In the genomic region with DNA sequence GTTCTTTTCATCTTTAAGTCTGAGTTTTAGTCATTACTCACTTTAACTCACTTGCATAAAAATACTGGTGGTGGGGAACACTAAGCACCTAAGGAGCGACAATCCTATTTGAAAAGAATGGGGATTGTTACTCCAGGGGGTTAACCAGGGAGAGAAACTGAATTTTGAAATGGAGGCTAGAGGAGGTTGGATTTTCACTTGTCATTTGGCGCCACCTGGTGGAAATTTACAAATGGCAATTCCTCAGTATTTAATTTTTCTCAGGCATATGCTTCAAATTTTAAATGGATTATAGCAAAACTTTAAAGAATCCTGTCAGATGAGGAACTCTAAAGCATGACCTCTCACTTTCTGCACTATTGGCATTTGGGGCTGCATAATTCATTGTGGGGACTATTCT, we compare ENCODE assay signal across 8 cellular contexts.
DNase-seq lines count a peak whose midpoint lies in the region.

No MANE protein-coding gene starts in this region.

- DNase-seq in NCI-H2081 (lab: John Stamatoyannopoulos, UW) = peak; percentile 56 to 67
- DNase-seq in NCI-H2081 treated with DMSO at 0.1 percent for 48 hours (lab: John Stamatoyannopoulos, UW) = no peak
- peak; percentile 11 for DNase-seq in NCI-H1694 (lab: John Stamatoyannopoulos, UW)
- peak; percentile 16 for DNase-seq in activated CD4-positive, CD25-positive, alpha-beta regulatory T cell treated with anti-CD3 and anti-CD28 coated beads, Interleukin-2, amount 50 U/mL, for 16 hours (ENCODE audit: low read depth, low spot score)
- DNase-seq in cerebellar cortex (ENCODE audit: low spot score) = peak; percentile 70
- DNase-seq in medulla oblongata (ENCODE audit: extremely low spot score) = peak; percentile 73
- peak in 5 of 6 experiments; percentile 28 to 79 (median 39) for DNase-seq in stimulated activated naive CD4-positive, alpha-beta T cell (lab: John Stamatoyannopoulos, UW)
- DNase-seq in NK-92 (lab: John Stamatoyannopoulos, UW; ENCODE audit: unreplicated experiment) = no peak

Comparison
In these comparisons a context has a peak if more than half of its experiments do, and no peak if none do; other contexts are left out.
1. DNase-seq: peak in NCI-H2081 (2 of 2), NCI-H1694 (single experiment), activated CD4-positive, CD25-positive, alpha-beta regulatory T cell treated with anti-CD3 and anti-CD28 coated beads, Interleukin-2, amount 50 U/mL, for 16 hours (single experiment), cerebellar cortex (single experiment), medulla oblongata (single experiment) and stimulated activated naive CD4-positive, alpha-beta T cell (5 of 6); none in NCI-H2081 treated with DMSO at 0.1 percent for 48 hours (single experiment) and NK-92 (single experiment).